ENCODE assay signal across 1 cellular context in genomic region chr12:41439134-41439533, GRCh38.
TF ChIP-seq lines count a peak whose summit lies in the region.

No MANE protein-coding gene starts in this region.

TF ChIP-seq in GM23338, 12 proteins besides CTCF, POLR2A, EP300 and RAD21 (continued from another document):
- TF ChIP-seq, protein P1, sequence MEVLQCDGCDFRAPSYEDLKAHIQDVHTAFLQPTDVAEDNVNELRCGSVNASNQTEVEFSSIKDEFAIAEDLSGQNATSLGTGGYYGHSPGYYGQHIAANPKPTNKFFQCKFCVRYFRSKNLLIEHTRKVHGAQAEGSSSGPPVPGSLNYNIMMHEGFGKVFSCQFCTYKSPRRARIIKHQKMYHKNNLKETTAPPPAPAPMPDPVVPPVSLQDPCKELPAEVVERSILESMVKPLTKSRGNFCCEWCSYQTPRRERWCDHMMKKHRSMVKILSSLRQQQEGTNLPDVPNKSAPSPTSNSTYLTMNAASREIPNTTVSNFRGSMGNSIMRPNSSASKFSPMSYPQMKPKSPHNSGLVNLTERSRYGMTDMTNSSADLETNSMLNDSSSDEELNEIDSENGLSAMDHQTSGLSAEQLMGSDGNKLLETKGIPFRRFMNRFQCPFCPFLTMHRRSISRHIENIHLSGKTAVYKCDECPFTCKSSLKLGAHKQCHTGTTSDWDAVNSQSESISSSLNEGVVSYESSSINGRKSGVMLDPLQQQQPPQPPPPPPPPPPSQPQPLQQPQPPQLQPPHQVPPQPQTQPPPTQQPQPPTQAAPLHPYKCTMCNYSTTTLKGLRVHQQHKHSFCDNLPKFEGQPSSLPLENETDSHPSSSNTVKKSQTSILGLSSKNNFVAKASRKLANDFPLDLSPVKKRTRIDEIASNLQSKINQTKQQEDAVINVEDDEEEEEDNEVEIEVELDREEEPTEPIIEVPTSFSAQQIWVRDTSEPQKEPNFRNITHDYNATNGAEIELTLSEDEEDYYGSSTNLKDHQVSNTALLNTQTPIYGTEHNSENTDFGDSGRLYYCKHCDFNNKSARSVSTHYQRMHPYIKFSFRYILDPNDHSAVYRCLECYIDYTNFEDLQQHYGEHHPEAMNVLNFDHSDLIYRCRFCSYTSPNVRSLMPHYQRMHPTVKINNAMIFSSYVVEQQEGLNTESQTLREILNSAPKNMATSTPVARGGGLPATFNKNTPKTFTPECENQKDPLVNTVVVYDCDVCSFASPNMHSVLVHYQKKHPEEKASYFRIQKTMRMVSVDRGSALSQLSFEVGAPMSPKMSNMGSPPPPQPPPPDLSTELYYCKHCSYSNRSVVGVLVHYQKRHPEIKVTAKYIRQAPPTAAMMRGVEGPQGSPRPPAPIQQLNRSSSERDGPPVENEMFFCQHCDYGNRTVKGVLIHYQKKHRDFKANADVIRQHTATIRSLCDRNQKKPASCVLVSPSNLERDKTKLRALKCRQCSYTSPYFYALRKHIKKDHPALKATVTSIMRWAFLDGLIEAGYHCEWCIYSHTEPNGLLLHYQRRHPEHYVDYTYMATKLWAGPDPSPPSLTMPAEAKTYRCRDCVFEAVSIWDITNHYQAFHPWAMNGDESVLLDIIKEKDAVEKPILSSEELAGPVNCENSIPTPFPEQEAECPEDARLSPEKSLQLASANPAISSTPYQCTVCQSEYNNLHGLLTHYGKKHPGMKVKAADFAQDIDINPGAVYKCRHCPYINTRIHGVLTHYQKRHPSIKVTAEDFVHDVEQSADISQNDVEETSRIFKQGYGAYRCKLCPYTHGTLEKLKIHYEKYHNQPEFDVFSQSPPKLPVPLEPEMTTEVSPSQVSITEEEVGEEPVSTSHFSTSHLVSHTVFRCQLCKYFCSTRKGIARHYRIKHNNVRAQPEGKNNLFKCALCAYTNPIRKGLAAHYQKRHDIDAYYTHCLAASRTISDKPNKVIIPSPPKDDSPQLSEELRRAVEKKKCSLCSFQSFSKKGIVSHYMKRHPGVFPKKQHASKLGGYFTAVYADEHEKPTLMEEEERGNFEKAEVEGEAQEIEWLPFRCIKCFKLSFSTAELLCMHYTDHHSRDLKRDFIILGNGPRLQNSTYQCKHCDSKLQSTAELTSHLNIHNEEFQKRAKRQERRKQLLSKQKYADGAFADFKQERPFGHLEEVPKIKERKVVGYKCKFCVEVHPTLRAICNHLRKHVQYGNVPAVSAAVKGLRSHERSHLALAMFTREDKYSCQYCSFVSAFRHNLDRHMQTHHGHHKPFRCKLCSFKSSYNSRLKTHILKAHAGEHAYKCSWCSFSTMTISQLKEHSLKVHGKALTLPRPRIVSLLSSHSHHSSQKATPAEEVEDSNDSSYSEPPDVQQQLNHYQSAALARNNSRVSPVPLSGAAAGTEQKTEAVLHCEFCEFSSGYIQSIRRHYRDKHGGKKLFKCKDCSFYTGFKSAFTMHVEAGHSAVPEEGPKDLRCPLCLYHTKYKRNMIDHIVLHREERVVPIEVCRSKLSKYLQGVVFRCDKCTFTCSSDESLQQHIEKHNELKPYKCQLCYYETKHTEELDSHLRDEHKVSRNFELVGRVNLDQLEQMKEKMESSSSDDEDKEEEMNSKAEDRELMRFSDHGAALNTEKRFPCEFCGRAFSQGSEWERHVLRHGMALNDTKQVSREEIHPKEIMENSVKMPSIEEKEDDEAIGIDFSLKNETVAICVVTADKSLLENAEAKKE (CRISPR knock-in tag; IDR thresholded peaks at IDR 0.05) = no peak
- TF ChIP-seq CREB1 (CRISPR knock-in tag; IDR thresholded peaks at IDR 0.05; ENCODE audit: low read depth) (no peak), POLR2AphosphoS5 (IDR thresholded peaks at IDR 0.05; ENCODE audit: low read depth) (no peak), REST (IDR thresholded peaks at IDR 0.05; ENCODE audit: unreplicated experiment) (no peak), NANOG (IDR thresholded peaks at IDR 0.05; ENCODE audit: borderline replicate concordance) (no peak), JUNB (IDR thresholded peaks at IDR 0.05; ENCODE audit: unreplicated experiment) (no peak), EZH2phosphoT487 (IDR thresholded peaks at IDR 0.05; ENCODE audit: unreplicated experiment) (no peak), ZNF331 (CRISPR knock-in tag; IDR thresholded peaks at IDR 0.05; ENCODE audit: low read depth) (no peak), STAT1 (IDR thresholded peaks at IDR 0.05; ENCODE audit: unreplicated experiment) (no peak)
